In genomic region chr6:136085370-136086115, GRCh38 we compare ENCODE assay signal across 25 cellular contexts.
DNase-seq lines count a peak whose midpoint lies in the region; ATAC-seq and TF ChIP-seq lines count a peak whose summit lies in the region.
"Had no signal": no experiment of that assay in that cellular context is flagged by ENCODE, and none has a peak within 500 bp of the region (broad histone marks: within the 10 kb centered on the region; RNA-seq: fewer than 3 reads in every experiment).

No MANE protein-coding gene starts in this region.

- H3K9ac ChIP-seq in mesenchymal stem cell (ENCODE audit: low read length): peak overlapping the region; percentile 34
- H3K9ac ChIP-seq: neural progenitor cell had no signal

- intact Hi-C loops in heart right ventricle (cut with DNase I): no loop called here
- intact Hi-C loops in right cardiac atrium (cut with DNase I): no loop called here
- intact Hi-C loops in vagina (cut with DNase I): no loop called here

- H3K23ac ChIP-seq in mesenchymal stem cell (ENCODE audit: low read length in 2 of 2): no peak overlapping the region

- no peaks in the 10 kb centered on the region for H3K27me3 ChIP-seq in heart right ventricle
- no peaks in the 10 kb centered on the region for H3K27me3 ChIP-seq in right cardiac atrium (ENCODE audit: control insufficient read depth, insufficient read depth)
- no peaks in the 10 kb centered on the region for H3K27me3 ChIP-seq in mesenchymal stem cell (ENCODE audit: control insufficient read depth in 1 of 2, insufficient read depth in 1 of 2, low read length in 2 of 2)
- no peaks in the 10 kb centered on the region for H3K27me3 ChIP-seq in vagina
- H3K27me3 ChIP-seq: neural progenitor cell had no signal

- H3K27ac ChIP-seq in heart right ventricle: peak overlapping the region in 6 of 10 donors; percentile 3 to 52 (median 38)
- no peak overlapping the region for H3K27ac ChIP-seq in right cardiac atrium (ENCODE audit: low read length)
- no peak overlapping the region for H3K27ac ChIP-seq in mesenchymal stem cell (ENCODE audit: low read length, poor library complexity, severe bottlenecking)
- H3K27ac ChIP-seq in vagina: peak overlapping the region; percentile 7
- no peak overlapping the region for H3K27ac ChIP-seq in substantia nigra (ENCODE audit: low read depth, low read length, poor library complexity, severe bottlenecking)
- H3K27ac ChIP-seq: neural progenitor cell, SK-N-MC had no signal

- H3K4me2 ChIP-seq in mesenchymal stem cell (ENCODE audit: low read length, poor library complexity, severe bottlenecking): no peak overlapping the region
- H3K4me2 ChIP-seq: neural progenitor cell had no signal

- no peak overlapping the region for H4K91ac ChIP-seq in mesenchymal stem cell (ENCODE audit: low read length)

- H2BK12ac ChIP-seq in mesenchymal stem cell (ENCODE audit: low read length in 2 of 2): peak overlapping the region in 1 of 2 experiments; percentile 10

- H3K4me3 ChIP-seq in heart right ventricle (no peak overlapping the region), right cardiac atrium (ENCODE audit: low read length) (no peak overlapping the region), mesenchymal stem cell (ENCODE audit: insufficient read depth in 1 of 2, low read depth in 1 of 2, low read length in 2 of 2) (no peak overlapping the region), vagina (no peak overlapping the region)
- H3K4me3 ChIP-seq: K562, neural progenitor cell, SK-N-MC had no signal

- no peak overlapping the region for H3K14ac ChIP-seq in mesenchymal stem cell (ENCODE audit: low read length in 2 of 2)

- no peak for TF ChIP-seq POLR2A in vagina (IDR thresholded peaks at IDR 0.05)

- 84 to 86% methylated on average over 6 of the region's 6 CpGs for WGBS in heart right ventricle, 2 donors
- WGBS in right cardiac atrium: 86% methylated on average over 6 of the region's 6 CpGs
- 91% methylated on average over 5 of the region's 6 CpGs for WGBS in mesenchymal stem cell

- ATAC-seq in heart right ventricle (no peak), right cardiac atrium (no peak)
- ATAC-seq: activated CD8-positive, alpha-beta T cell treated with anti-CD3 and anti-CD28 coated beads, Interleukin-2, amount 10 ng/mL, durations not matched to agents 7 days and 5 days; K562 had no signal

- H2AFZ ChIP-seq in mesenchymal stem cell (ENCODE audit: low read depth, low read length): no peak overlapping the region
- H2AFZ ChIP-seq: neural progenitor cell had no signal

- H2AK5ac ChIP-seq in mesenchymal stem cell (ENCODE audit: low read length, severe bottlenecking): no peak overlapping the region

- H3K79me1 ChIP-seq in mesenchymal stem cell (replicated peaks; ENCODE audit: low read length, poor library complexity, severe bottlenecking): no peaks in the 10 kb centered on the region

- no peak overlapping the region for H2BK5ac ChIP-seq in mesenchymal stem cell (ENCODE audit: low read depth, low read length, poor library complexity, severe bottlenecking)

- no peak overlapping the region for H2BK15ac ChIP-seq in mesenchymal stem cell (ENCODE audit: low read depth, poor library complexity, severe bottlenecking)

- no peak overlapping the region for H3K18ac ChIP-seq in mesenchymal stem cell (ENCODE audit: low read depth in 1 of 2, low read length in 2 of 2)

- H3K4ac ChIP-seq in mesenchymal stem cell (ENCODE audit: low read depth in 1 of 2, low read length in 2 of 2): no peak overlapping the region

- TF ChIP-seq CTCF in heart right ventricle (IDR thresholded peaks at IDR 0.05) (no peak), vagina (IDR thresholded peaks at IDR 0.05) (no peak)

- H3K4me1 ChIP-seq in heart right ventricle (peaks cover 0 to 36% (median 8%) of the 10 kb centered on the region in 9 donors), right cardiac atrium (ENCODE audit: control insufficient read depth, insufficient read depth, low read length) (no peaks in the 10 kb centered on the region), mesenchymal stem cell (ENCODE audit: control insufficient read depth, insufficient read depth, low read depth, low read length) (peaks cover 2% of the 10 kb centered on the region), vagina (peaks cover 9% of the 10 kb centered on the region)
- H3K4me1 ChIP-seq: neural progenitor cell had no signal

- no peak for DNase-seq in heart right ventricle
- DNase-seq in right cardiac atrium: no peak
- peak; percentile 55 for DNase-seq in astrocyte of the hippocampus (ENCODE audit: low read depth, low spot score)
- DNase-seq in mesenchymal stem cell: no peak
- DNase-seq in vagina (ENCODE audit: extremely low spot score in 2 of 2): no peak
- no peak for DNase-seq in activated CD4-positive, alpha-beta T cell treated with anti-CD3 and anti-CD28 coated beads for 1 hour
- DNase-seq in substantia nigra (lab: John Stamatoyannopoulos, UW): no peak
- no peak for DNase-seq in GM19238 (ENCODE audit: insufficient read length, low spot score)
- DNase-seq: 8988T; activated B cell treated with CpG ODN at 0.5 μM for 24 hours; activated CD8-positive, alpha-beta T cell treated with anti-CD3 and anti-CD28 coated beads, Interleukin-2, amount 10 ng/mL, durations not matched to agents 7 days and 5 days; activated naive CD4-positive, alpha-beta T cell treated with anti-CD3 and anti-CD28 coated beads for 36 hours; activated T-cell treated with anti-CD3 and anti-CD28 coated beads, Interleukin-2, amount 50 U/mL, for 1 hour; anterior cingulate cortex; C1 segment of cervical spinal cord; cerebellar nuclear complex; effector CD8-positive, alpha-beta T cell; left cardiac atrium; MV-4-11; NCI-H187 treated with DMSO at 0.1 percent for 48 hours; NCI-H446; RPMI8226 had no signal

- H3K36me3 ChIP-seq in heart right ventricle (no peaks in the 10 kb centered on the region), mesenchymal stem cell (ENCODE audit: control insufficient read depth in 1 of 2, insufficient read depth in 2 of 2, low read depth in 1 of 2, low read length in 2 of 2) (peaks cover 0 to 29% of the 10 kb centered on the region in 2 experiments), vagina (no peaks in the 10 kb centered on the region)
- H3K36me3 ChIP-seq: neural progenitor cell had no signal

- no peak overlapping the region for H4K8ac ChIP-seq in mesenchymal stem cell (ENCODE audit: low read length)

- H2BK120ac ChIP-seq in mesenchymal stem cell (ENCODE audit: low read depth, low read length): no peak overlapping the region

- H3K9me3 ChIP-seq in heart right ventricle: no peaks in the 10 kb centered on the region
- no peaks in the 10 kb centered on the region for H3K9me3 ChIP-seq in right cardiac atrium (ENCODE audit: control insufficient read depth, low read length)
- H3K9me3 ChIP-seq in mesenchymal stem cell (ENCODE audit: control insufficient read depth, low read length): no peaks in the 10 kb centered on the region
- no peaks in the 10 kb centered on the region for H3K9me3 ChIP-seq in vagina

Comparison
In these comparisons a context has a peak if more than half of its experiments do, and no peak if none do; other contexts are left out.
1. H3K27ac ChIP-seq: peak in heart right ventricle (6 of 10) and vagina (single experiment); none in right cardiac atrium (single experiment), mesenchymal stem cell (single experiment) and substantia nigra (single experiment).